In genomic region chr10:98186681-98187080, GRCh38 we compare ENCODE assay signal across 17 cellular contexts.
"Had no signal": no experiment of that assay in that cellular context is flagged by ENCODE, and none has a peak within 500 bp of the region (broad histone marks: within the 10 kb centered on the region; RNA-seq: fewer than 3 reads in every experiment).

No MANE protein-coding gene starts in this region.

- H3K36me3 Mint-ChIP-seq: natural killer cell had no signal

- H3K27me3 Mint-ChIP-seq: activated CD4-positive, alpha-beta memory T cell treated with anti-CD3 and anti-CD28 coated beads, Interleukin-2, amount 10 ng/mL, durations not matched to agents 7 days and 5 days; activated naive CD4-positive, alpha-beta T cell treated with anti-CD3 and anti-CD28 coated beads, Interleukin-2, amount 50 U/mL, for 24 hours; stimulated activated naive B cell treated with anti-CD40 and anti-IgM and Interleukin-4, amounts not matched to agents 10 μg/mL and 1 μg/mL and 100 μg/mL, for 72 hours had no signal

- H3K4me3 ChIP-seq: colonic mucosa, esophagus muscularis mucosa, left ventricle myocardium inferior, thyroid gland had no signal

- DNase-seq: activated CD4-positive, alpha-beta memory T cell treated with anti-CD3 and anti-CD28 coated beads, Interleukin-2, amount 10 ng/mL, durations not matched to agents 7 days and 5 days; activated CD4-positive, alpha-beta T cell treated with anti-CD3 and anti-CD28 coated beads for 4 hours; activated effector memory CD4-positive, alpha-beta T cell treated with Interleukin-2 at 50 U/mL for 16 hours; activated T-cell treated with anti-CD3 and anti-CD28 coated beads, Interleukin-2, amount 50 U/mL, for 4 hours; caudate nucleus; colonic mucosa; kidney; left ventricle myocardium inferior; mesendoderm; natural killer cell; stimulated activated CD4-positive, alpha-beta T cell treated with anti-CD3 and anti-CD28 coated beads, Interleukin-2, amount 100 ng/mL, for 48 hours; stimulated activated naive B cell treated with anti-CD40 and anti-IgM and Interleukin-4, amounts not matched to agents 10 μg/mL and 1 μg/mL and 100 μg/mL, for 72 hours; thyroid gland had no signal

- H3K27ac Mint-ChIP-seq: activated CD4-positive, alpha-beta memory T cell treated with anti-CD3 and anti-CD28 coated beads, Interleukin-2, amount 10 ng/mL, durations not matched to agents 7 days and 5 days; stimulated activated naive B cell treated with anti-CD40 and anti-IgM and Interleukin-4, amounts not matched to agents 10 μg/mL and 1 μg/mL and 100 μg/mL, for 72 hours; T-helper 1 cell treated with Interleukin-12 subunit alpha and Interleukin-12 subunit beta and Interleukin-4 antibody, amounts not matched to agents 30 μg/mL and 1 μg/mL, for 36 hours; WTC11 had no signal

- H3K4me1 Mint-ChIP-seq: WTC11 had no signal

- H3K9me3 Mint-ChIP-seq: activated T-cell treated with anti-CD3 and anti-CD28 coated beads, Interleukin-2, amount 50 U/mL, for 4 hours; natural killer cell; T-helper 1 cell treated with Interleukin-12 subunit alpha and Interleukin-12 subunit beta and Interleukin-4 antibody, amounts not matched to agents 30 μg/mL and 1 μg/mL, for 36 hours had no signal

- ATAC-seq: activated T-cell treated with anti-CD3 and anti-CD28 coated beads, Interleukin-2, amount 50 U/mL, for 4 hours; natural killer cell; stimulated activated naive B cell treated with anti-CD40 and anti-IgM and Interleukin-4, amounts not matched to agents 10 μg/mL and 1 μg/mL and 100 μg/mL, for 72 hours; WTC11 had no signal

- H3K4me3 Mint-ChIP-seq: activated CD4-positive, alpha-beta memory T cell treated with anti-CD3 and anti-CD28 coated beads, Interleukin-2, amount 10 ng/mL, durations not matched to agents 7 days and 5 days; activated naive CD4-positive, alpha-beta T cell treated with anti-CD3 and anti-CD28 coated beads, Interleukin-2, amount 50 U/mL, for 24 hours; activated T-cell treated with anti-CD3 and anti-CD28 coated beads, Interleukin-2, amount 50 U/mL, for 4 hours; natural killer cell; stimulated activated naive B cell treated with anti-CD40 and anti-IgM and Interleukin-4, amounts not matched to agents 10 μg/mL and 1 μg/mL and 100 μg/mL, for 72 hours; T-helper 1 cell treated with Interleukin-12 subunit alpha and Interleukin-12 subunit beta and Interleukin-4 antibody, amounts not matched to agents 30 μg/mL and 1 μg/mL, for 36 hours; WTC11 had no signal
